1 cellular context compared by ENCODE assay signal in the genomic region with DNA sequence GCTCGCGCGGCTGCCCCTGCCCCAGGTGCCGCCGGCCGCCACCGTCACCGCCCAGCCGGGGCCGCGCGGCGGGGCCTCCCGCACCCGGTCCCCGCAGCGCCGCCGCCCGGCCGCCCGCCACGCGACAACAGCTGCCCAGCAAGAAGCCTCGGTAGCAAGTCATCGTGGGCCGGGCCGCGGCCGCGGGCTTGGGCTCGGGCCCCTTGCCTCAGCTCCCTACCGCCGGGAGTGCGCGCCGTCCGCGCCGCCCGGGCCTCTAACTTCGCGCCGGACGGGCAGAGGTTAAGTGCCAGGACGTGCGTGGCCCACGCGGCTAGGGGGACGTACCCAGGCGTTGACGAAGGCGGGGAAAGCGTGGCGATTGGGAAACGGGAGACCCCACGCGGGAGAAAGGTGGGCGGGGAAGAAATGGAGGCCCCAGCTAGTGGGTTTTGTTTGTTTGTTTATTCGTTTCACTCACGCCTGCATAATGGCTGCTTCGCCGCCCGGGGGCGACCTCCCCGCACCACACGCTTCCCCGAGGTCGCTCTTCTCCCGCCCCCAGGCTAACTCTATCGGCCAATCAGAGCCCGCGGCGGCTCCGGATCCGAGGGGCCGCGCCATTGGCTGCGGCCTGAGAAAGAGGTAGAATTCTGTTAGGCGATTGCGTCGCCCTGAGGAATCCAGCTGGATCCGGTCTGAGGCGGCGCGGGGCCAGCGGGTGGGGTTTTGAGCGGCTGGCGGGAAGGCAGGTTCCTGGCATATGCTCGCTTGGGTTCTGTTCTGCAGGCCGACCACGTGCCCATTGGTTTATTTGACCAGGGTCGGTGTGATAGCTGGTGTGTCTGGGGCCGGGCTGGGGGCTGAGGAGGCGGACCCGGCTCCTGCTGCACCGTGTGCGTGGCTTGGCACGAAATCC.
A peak's percentile ranks its signal among the peaks of the same experiment; 100 is the strongest.
TF ChIP-seq lines count a peak whose summit lies in the region.

A gene with protein sequence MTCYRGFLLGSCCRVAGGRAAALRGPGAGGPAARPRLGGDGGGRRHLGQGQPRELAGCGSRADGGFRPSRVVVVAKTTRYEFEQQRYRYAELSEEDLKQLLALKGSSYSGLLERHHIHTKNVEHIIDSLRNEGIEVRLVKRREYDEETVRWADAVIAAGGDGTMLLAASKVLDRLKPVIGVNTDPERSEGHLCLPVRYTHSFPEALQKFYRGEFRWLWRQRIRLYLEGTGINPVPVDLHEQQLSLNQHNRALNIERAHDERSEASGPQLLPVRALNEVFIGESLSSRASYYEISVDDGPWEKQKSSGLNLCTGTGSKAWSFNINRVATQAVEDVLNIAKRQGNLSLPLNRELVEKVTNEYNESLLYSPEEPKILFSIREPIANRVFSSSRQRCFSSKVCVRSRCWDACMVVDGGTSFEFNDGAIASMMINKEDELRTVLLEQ (minus strand): TSS at position 290 of the 898 bp plus-strand sequence. CDS start 127 bp downstream, at position 163.

TF ChIP-seq in H1, 55 proteins besides CTCF, POLR2A, EP300 and RAD21 (continued from another document):
- TF ChIP-seq ASH2L (IDR thresholded peaks at IDR 0.05; ENCODE audit: low read length): peak; percentile 93
- no peak for TF ChIP-seq EGR1 (IDR thresholded peaks at IDR 0.05; ENCODE audit: borderline replicate concordance, low read depth, low read length)
- no peak for TF ChIP-seq JUND (IDR thresholded peaks at IDR 0.05; ENCODE audit: low read length)
- TF ChIP-seq CBX5 (IDR thresholded peaks at IDR 0.05; ENCODE audit: low read depth, low read length): no peak
- TF ChIP-seq TAF1 (IDR thresholded peaks at IDR 0.05; ENCODE audit: low read depth, low read length): peak; percentile 63
- TF ChIP-seq SRF (IDR thresholded peaks at IDR 0.05; ENCODE audit: low read depth, low read length): no peak
- TF ChIP-seq PHF8 (conservative IDR thresholded peaks at IDR 0.05; ENCODE audit: low read depth, low read length): peak; percentile 78
- peak; percentile 63; the same call in 1 of the 2 replicates for TF ChIP-seq TCF12 (IDR thresholded peaks at IDR 0.05; ENCODE audit: low read depth, low read length)
